In the genomic region with DNA sequence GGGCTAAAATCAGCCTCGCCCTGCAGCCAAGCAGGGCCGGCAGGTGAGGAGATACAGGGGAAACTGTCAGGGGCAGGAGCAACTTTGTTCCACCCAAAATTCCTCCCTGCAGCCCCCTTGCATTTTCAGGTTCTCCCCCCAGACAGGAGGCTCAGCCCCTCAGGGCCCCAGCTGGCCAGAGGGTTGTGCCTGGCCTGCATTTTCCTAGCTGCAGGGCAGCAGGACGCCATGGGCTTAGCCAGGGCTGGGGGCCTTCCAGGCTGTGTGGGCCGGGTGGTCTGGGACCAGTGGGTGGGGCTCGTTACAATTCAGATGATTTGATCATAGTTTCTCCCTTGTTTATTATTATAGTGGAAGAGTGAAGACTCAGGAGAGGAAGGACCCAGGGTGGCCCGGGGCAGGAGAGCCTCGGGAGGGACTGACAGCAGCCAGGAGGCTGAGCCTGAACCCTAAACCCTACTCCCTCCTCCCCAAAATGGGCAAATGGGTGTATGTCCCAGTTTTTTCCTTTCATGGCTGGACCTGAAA, we compare ENCODE assay signal across 17 cellular contexts. TPM values are rescaled to one million over a fixed set of nuclear protein-coding genes. Genes with fewer than 3 reads are reported as not detected.
DNase-seq lines count a peak whose midpoint lies in the region; ATAC-seq and TF ChIP-seq lines count a peak whose summit lies in the region.
"Had no signal": no experiment of that assay in that cellular context is flagged by ENCODE, and none has a peak within 500 bp of the region (broad histone marks: within the 10 kb centered on the region; RNA-seq: fewer than 3 reads in every experiment).

No MANE protein-coding gene starts in this region.

- H3K27ac Mint-ChIP-seq in T-helper 17 cell = peak overlapping the region; percentile 60
- H3K27ac Mint-ChIP-seq: activated CD4-positive, alpha-beta T cell treated with anti-CD3 and anti-CD28 coated beads, Interleukin-2, amount 10 ng/mL, durations not matched to agents 24 days and 14 days had no signal

- H3K23ac ChIP-seq in mesenchymal stem cell (ENCODE audit: low read length in 2 of 2) = no peak overlapping the region

- TF ChIP-seq CTCF in 22Rv1 (IDR thresholded peaks at IDR 0.05) = no peak
- TF ChIP-seq CTCF in gastrocnemius medialis (IDR thresholded peaks at IDR 0.05 in 4 of 5, conservative IDR thresholded peaks at IDR 0.05 in 1 of 5) = no peak

- H3K4ac ChIP-seq in mesenchymal stem cell (ENCODE audit: low read depth in 1 of 2, low read length in 2 of 2) = peak overlapping the region in 1 of 2 experiments; percentile 15

- in situ Hi-C loops in gastrocnemius medialis (cut with MboI; ENCODE audit: low sequenced_read_pairs in 4 of 4) = no loop called here

- no peak for TF ChIP-seq POLR2A in gastrocnemius medialis (IDR thresholded peaks at IDR 0.05)

- H3K27ac ChIP-seq in 22Rv1 (peak overlapping the region; percentile 99), mesenchymal stem cell (ENCODE audit: low read length, poor library complexity, severe bottlenecking) (no peak overlapping the region), gastrocnemius medialis (peak overlapping the region in 3 of 4 donors; percentile 31 to 85 (median 81))

- H4K91ac ChIP-seq in mesenchymal stem cell (ENCODE audit: low read length) = no peak overlapping the region

- no peak overlapping the region for H3K4me2 ChIP-seq in mesenchymal stem cell (ENCODE audit: low read length, poor library complexity, severe bottlenecking)

- H3K9ac ChIP-seq in mesenchymal stem cell (ENCODE audit: low read length) = peak overlapping the region; percentile 6

- H2BK120ac ChIP-seq in mesenchymal stem cell (ENCODE audit: low read depth, low read length) = peak overlapping the region; percentile 27

- H3K36me3 ChIP-seq in mesenchymal stem cell (ENCODE audit: control insufficient read depth in 1 of 2, insufficient read depth in 2 of 2, low read depth in 1 of 2, low read length in 2 of 2) = peaks cover 4% of the 10 kb centered on the region in 2 experiments
- H3K36me3 ChIP-seq in gastrocnemius medialis = no peaks in the 10 kb centered on the region
- H3K36me3 ChIP-seq: spleen had no signal

- peaks cover 4% of the 10 kb centered on the region for H3K79me1 ChIP-seq in mesenchymal stem cell (replicated peaks; ENCODE audit: low read length, poor library complexity, severe bottlenecking)

- no peak overlapping the region for H3K14ac ChIP-seq in mesenchymal stem cell (ENCODE audit: low read length in 2 of 2)

- peaks cover 29% of the 10 kb centered on the region for H3K4me1 ChIP-seq in mesenchymal stem cell (ENCODE audit: control insufficient read depth, insufficient read depth, low read depth, low read length)
- H3K4me1 ChIP-seq in gastrocnemius medialis = peaks cover 41 to 47% of the 10 kb centered on the region in 2 donors

- intact Hi-C loops in gastrocnemius medialis (cut with DNase I; ENCODE audit: low total_unique reads) = no loop called here

- H3K36me3 Mint-ChIP-seq in T-helper 17 cell (ENCODE audit: low read depth) = peaks cover 3% of the 10 kb centered on the region

- peaks cover 17% of the 10 kb centered on the region for H3K4me1 Mint-ChIP-seq in T-helper 17 cell

- no peak overlapping the region for H3K4me3 Mint-ChIP-seq in T-helper 17 cell
- H3K4me3 Mint-ChIP-seq: activated CD4-positive, alpha-beta T cell treated with anti-CD3 and anti-CD28 coated beads, Interleukin-2, amount 10 ng/mL, durations not matched to agents 24 days and 14 days; neural crest cell had no signal

- no peak overlapping the region for H2BK5ac ChIP-seq in mesenchymal stem cell (ENCODE audit: low read depth, low read length, poor library complexity, severe bottlenecking)

- no peak overlapping the region for H2BK15ac ChIP-seq in mesenchymal stem cell (ENCODE audit: low read depth, poor library complexity, severe bottlenecking)

- H4K8ac ChIP-seq in mesenchymal stem cell (ENCODE audit: low read length) = peak overlapping the region; percentile 7

- H3K4me3 ChIP-seq in mesenchymal stem cell (ENCODE audit: insufficient read depth in 1 of 2, low read depth in 1 of 2, low read length in 2 of 2) (no peak overlapping the region), gastrocnemius medialis (no peak overlapping the region)

- H3K9me3 ChIP-seq in T-helper 17 cell (ENCODE audit: control insufficient read depth, low read length, poor library complexity, severe bottlenecking) (no peaks in the 10 kb centered on the region), mesenchymal stem cell (ENCODE audit: control insufficient read depth, low read length) (no peaks in the 10 kb centered on the region), gastrocnemius medialis (no peaks in the 10 kb centered on the region)
- H3K9me3 ChIP-seq: spleen had no signal

- WGBS in mesenchymal stem cell = 47% methylated on average over 7 of the region's 7 CpGs

- no peak overlapping the region for H3K18ac ChIP-seq in mesenchymal stem cell (ENCODE audit: low read depth in 1 of 2, low read length in 2 of 2)

- H3K27me3 Mint-ChIP-seq in T-helper 17 cell = no peaks in the 10 kb centered on the region

- DNase-seq in T-helper 17 cell (no peak), mesenchymal stem cell (no peak), gastrocnemius medialis (no peak), HT-29 (ENCODE audit: low spot score) (no peak), NCI-H526 treated with DMSO at 0.1 percent for 48 hours (lab: John Stamatoyannopoulos, UW) (no peak), DMS153 (lab: John Stamatoyannopoulos, UW) (no peak)
- DNase-seq: activated CD4-positive, alpha-beta T cell treated with anti-CD3 and anti-CD28 coated beads, Interleukin-2, amount 10 ng/mL, durations not matched to agents 24 days and 14 days; activated CD8-positive, alpha-beta memory T cell treated with anti-CD3 and anti-CD28 coated beads, Interleukin-2, amount 50 U/mL, for 48 hours; activated effector memory CD4-positive, alpha-beta T cell treated with anti-CD3 and anti-CD28 coated beads, Interleukin-2, amount 50 U/mL, for 16 hours; midbrain; NCI-H1436 treated with DMSO at 0.1 percent for 48 hours; spleen; stimulated activated CD4-positive, alpha-beta T cell treated with anti-CD3 and anti-CD28 coated beads, Interleukin-4, amount 100 ng/mL, for 4 hours; T-helper 1 cell had no signal

- H2AFZ ChIP-seq in mesenchymal stem cell (ENCODE audit: low read depth, low read length) = no peak overlapping the region

- ATAC-seq in T-helper 17 cell (peak; percentile 1), gastrocnemius medialis (no peak), HG02885 (IDR thresholded peaks at IDR 0.05; ENCODE audit: poor library complexity, unreplicated experiment) (no peak)

- H3K27me3 ChIP-seq in mesenchymal stem cell (ENCODE audit: control insufficient read depth in 1 of 2, insufficient read depth in 1 of 2, low read length in 2 of 2) = no peaks in the 10 kb centered on the region
- no peaks in the 10 kb centered on the region for H3K27me3 ChIP-seq in gastrocnemius medialis

- peak overlapping the region in 1 of 2 experiments; percentile 35 for H2BK12ac ChIP-seq in mesenchymal stem cell (ENCODE audit: low read length in 2 of 2)

- H2AK5ac ChIP-seq in mesenchymal stem cell (ENCODE audit: low read length, severe bottlenecking) = peak overlapping the region; percentile 91

RNA-seq across cellular contexts. Expression of a gene that starts 40.1 kb away (rescaled TPM):
- total RNA-seq in T-helper 17 cell (100 to 1,000 TPM; 692 to 863 TPM), gastrocnemius medialis (1,000 to 10,000 TPM in 1 of 4 donors, 100 to 1,000 TPM in 3; 374 to 1,261 (median 571) TPM)
- 71.8 TPM for polyA plus RNA-seq in mesenchymal stem cell (2013, experiment 1 of 2)
- 65.2 TPM for polyA plus RNA-seq in mesenchymal stem cell (2013, experiment 2 of 2)
- 281 and 282 TPM in 2 replicates for total RNA-seq in HT-29 (2014; rRNA removed; shearing (Covaris generic))
